In genomic region chr7:152025077-152025936, GRCh38 we compare ENCODE assay signal across 1 cellular context.
TF ChIP-seq lines count a peak whose summit lies in the region.

Gene GALNT11, plus strand, starts transcription at chr7:152025674. Its CDS starts 68,554 bp downstream, at chr7:152094228.

TF ChIP-seq in K562, 482 proteins besides CTCF, POLR2A, EP300 and RAD21 (continued from another document and continues in another):
- no peak for TF ChIP-seq PBX2 (CRISPR knock-in tag; IDR thresholded peaks at IDR 0.05; ENCODE audit: low read depth)
- no peak for TF ChIP-seq PBX2 (tag; conservative IDR thresholded peaks at IDR 0.05; ENCODE audit: low read depth)
- TF ChIP-seq FOXM1 (IDR thresholded peaks at IDR 0.05; ENCODE audit: low read depth): peak; percentile 48
- no peak for TF ChIP-seq FOXM1 (CRISPR knock-in tag; IDR thresholded peaks at IDR 0.05; ENCODE audit: low read depth)
- TF ChIP-seq JUND (IDR thresholded peaks at IDR 0.05; ENCODE audit: borderline replicate concordance, low read depth, low read length): peak; percentile 89
- TF ChIP-seq JUND (tag; IDR thresholded peaks at IDR 0.05; ENCODE audit: borderline replicate concordance, low read depth, low read length): peak; percentile 82; the same call in 2 of the 3 replicates
- peak in 1 of 2 experiments; percentile 28; a peak in 1 of 4 replicates for TF ChIP-seq FOXK2 (conservative IDR thresholded peaks at IDR 0.05 in 1 of 2, IDR thresholded peaks at IDR 0.05 in 1 of 2; ENCODE audit: low read depth in 2 of 2)
- TF ChIP-seq CBX8 (IDR thresholded peaks at IDR 0.05; ENCODE audit: borderline replicate concordance, extremely low read depth, low read depth, low read length, poor library complexity, severe bottlenecking): no peak
- no peak for TF ChIP-seq AFF4 (CRISPR knock-in tag; IDR thresholded peaks at IDR 0.05)
- TF ChIP-seq ZNF395 (CRISPR knock-in tag; IDR thresholded peaks at IDR 0.05): 0 out of 2 replicates have a peak, but pooled peaks have one; percentile 63
- no peak for TF ChIP-seq CREB5 (CRISPR knock-in tag; IDR thresholded peaks at IDR 0.05)
- no peak for TF ChIP-seq PURB (CRISPR knock-in tag; IDR thresholded peaks at IDR 0.05; ENCODE audit: low read depth)
- peak; percentile 83; the same call in 1 of the 2 replicates for TF ChIP-seq STAT6 (CRISPR knock-in tag; IDR thresholded peaks at IDR 0.05)
- TF ChIP-seq RNF2 (IDR thresholded peaks at IDR 0.05): peak; percentile 73
- peak in 1 of 2 experiments; percentile 70; a peak in 3 of 4 replicates for TF ChIP-seq TBL1XR1 (IDR thresholded peaks at IDR 0.05; ENCODE audit: low read length in 2 of 2)
- TF ChIP-seq HNRNPUL1 (IDR thresholded peaks at IDR 0.05; ENCODE audit: low read length): no peak
- TF ChIP-seq NR4A1 (CRISPR knock-in tag; IDR thresholded peaks at IDR 0.05): peak; percentile 42; the same call in 1 of the 2 replicates
- TF ChIP-seq NR4A1 (tag; IDR thresholded peaks at IDR 0.05): no peak; the same call in 1 of the 2 replicates
- no peak for TF ChIP-seq PHTF2 (CRISPR knock-in tag; IDR thresholded peaks at IDR 0.05)
- TF ChIP-seq ZNF79 (CRISPR knock-in tag; IDR thresholded peaks at IDR 0.05; ENCODE audit: low read depth): no peak
- no peak for TF ChIP-seq BRD9 (IDR thresholded peaks at IDR 0.05; ENCODE audit: low read depth, partially characterized antibody)
- peak; percentile 18; the same call in 1 of the 2 replicates for TF ChIP-seq ZBTB9 (CRISPR knock-in tag; IDR thresholded peaks at IDR 0.05)
- no peak; the same call in 1 of the 2 replicates for TF ChIP-seq ZNF609 (CRISPR knock-in tag; IDR thresholded peaks at IDR 0.05; ENCODE audit: borderline replicate concordance)
- peak; percentile 52; the same call in 1 of the 2 replicates for TF ChIP-seq CC2D1A (IDR thresholded peaks at IDR 0.05)
- TF ChIP-seq IRF1 (CRISPR knock-in tag; IDR thresholded peaks at IDR 0.05; ENCODE audit: borderline replicate concordance): no peak; the same call in 1 of the 2 replicates
- TF ChIP-seq MBD2 (IDR thresholded peaks at IDR 0.05; ENCODE audit: borderline replicate concordance, low read depth): peak; percentile 68; the same call in 1 of the 2 replicates
- TF ChIP-seq MAZ (CRISPR knock-in tag; conservative IDR thresholded peaks at IDR 0.05 in 1 of 2, IDR thresholded peaks at IDR 0.05 in 1 of 2): peak; percentile 66 to 88
- no peak for TF ChIP-seq COPS2 (conservative IDR thresholded peaks at IDR 0.05)
- no peak for TF ChIP-seq ZNF280A (IDR thresholded peaks at IDR 0.05; ENCODE audit: low read depth, partially characterized antibody)
- TF ChIP-seq CHD1 (IDR thresholded peaks at IDR 0.05; ENCODE audit: low read length): no peak
- TF ChIP-seq ZNF75A (CRISPR knock-in tag; IDR thresholded peaks at IDR 0.05): no peak
- 0 out of 2 replicates have a peak, but pooled peaks have one; percentile 79 for TF ChIP-seq CBFB (CRISPR knock-in tag; IDR thresholded peaks at IDR 0.05)
- TF ChIP-seq SREBF1 (IDR thresholded peaks at IDR 0.05; ENCODE audit: borderline replicate concordance, low read depth, low read length): 0 out of 2 replicates have a peak, but pooled peaks have one; percentile 24
- peak; percentile 99 for TF ChIP-seq CXXC5 (CRISPR knock-in tag; IDR thresholded peaks at IDR 0.05)
- peak; percentile 85 for TF ChIP-seq PML (IDR thresholded peaks at IDR 0.05; ENCODE audit: low read length)
